8 cellular contexts compared by ENCODE assay signal in genomic region chr9:34638138-34638445, GRCh38. TPM values are rescaled to one million over a fixed set of nuclear protein-coding genes. Genes with fewer than 3 reads are reported as not detected.
DNase-seq lines count a peak whose midpoint lies in the region; ATAC-seq and TF ChIP-seq lines count a peak whose summit lies in the region.

No MANE protein-coding gene starts in this region.

- H3K9ac ChIP-seq in PC-3 (ENCODE audit: low read length): peak overlapping the region; percentile 92

- peak overlapping the region; percentile 78 for H3K27ac ChIP-seq in CD4-positive, alpha-beta memory T cell (ENCODE audit: low read depth, low read length)
- H3K27ac ChIP-seq in PC-3 (ENCODE audit: low read length) (no peak overlapping the region), osteoblast (ENCODE audit: low read depth, low read length) (peak overlapping the region; percentile 64)

- POLR2A ChIA-PET in CD4-positive, alpha-beta memory T cell (lab: Charles Lee; ENCODE audit: partially characterized antibody): interaction anchor here (0.6 to 22.1 kb wide), 17 partner anchors 8 to 458 kb away, joined by 3 to 484 read pairs (median 6); partner anchors contain the start of genes CCL27, DCTN3, DNAI1 and FAM219A
- POLR2A ChIA-PET in PC-3 (lab: Charles Lee; ENCODE audit: unreplicated experiment): interaction anchor here (0.6 kb wide), 1 partner anchor 10 kb away, joined by 5 read pairs; no protein-coding TSS in a partner anchor

- H3K79me2 ChIP-seq in PC-3 (ENCODE audit: low read length) (peaks cover 25% of the 10 kb centered on the region), osteoblast (ENCODE audit: insufficient read depth, low read length) (peaks cover 23% of the 10 kb centered on the region)

- peaks cover 38% of the 10 kb centered on the region for H3K4me1 ChIP-seq in CD4-positive, alpha-beta memory T cell (ENCODE audit: insufficient read depth, low read length)
- H3K4me1 ChIP-seq in PC-3 (ENCODE audit: insufficient read depth, low read length) (peaks cover 5% of the 10 kb centered on the region; the same call in 1 of the 2 replicates), osteoblast (ENCODE audit: insufficient read depth, low read length) (peaks cover 21% of the 10 kb centered on the region)

- H3K4me1 Mint-ChIP-seq in CD4-positive, alpha-beta memory T cell: peaks cover 22 to 46% (median 34%) of the 10 kb centered on the region in 4 donors

- no peaks in the 10 kb centered on the region for H3K9me3 Mint-ChIP-seq in CD4-positive, alpha-beta memory T cell

- in situ Hi-C loops in GM13976 (cut with MboI; ENCODE audit: low sequenced_read_pairs, unreplicated experiment): no loop called here

- H3K27ac Mint-ChIP-seq in CD4-positive, alpha-beta memory T cell: peak overlapping the region; percentile 93 to 97 (median 95)

- H3K4me3 ChIP-seq in CD4-positive, alpha-beta memory T cell (ENCODE audit: low read length in 2 of 2): peak overlapping the region; percentile 74 to 84
- H3K4me3 ChIP-seq in PC-3 (ENCODE audit: low read length) (peak overlapping the region; percentile 76), epithelial cell of esophagus (ENCODE audit: low read length) (peak overlapping the region; percentile 86), osteoblast (ENCODE audit: insufficient read depth, low read length) (peak overlapping the region; percentile 89)

- peak overlapping the region; percentile 93 for H3K4me2 ChIP-seq in PC-3 (ENCODE audit: low read length)
- peak overlapping the region; percentile 87 for H3K4me2 ChIP-seq in osteoblast (ENCODE audit: insufficient read depth, low read length)

- DNase-seq in CD4-positive, alpha-beta memory T cell: no peak
- DNase-seq in PC-3 (no peak), epithelial cell of esophagus (ENCODE audit: low read depth) (no peak), osteoblast (ENCODE audit: insufficient read length, low spot score, missing footprints) (no peak), NCI-H1105 (lab: John Stamatoyannopoulos, UW) (no peak), GM13976 (ENCODE audit: low spot score) (no peak), activated gamma-delta T cell (lab: John Stamatoyannopoulos, UW) (no peak)
- DNase-seq in activated effector memory CD4-positive, alpha-beta T cell treated with anti-CD3 and anti-CD28 coated beads, Interleukin-2, amount 50 U/mL, for 16 hours: no peak

- intact Hi-C loops in CD4-positive, alpha-beta memory T cell (cut with micrococcal nuclease): loop anchor here (5.0 kb wide), 2 partner anchors 36 to 261 kb away; partner anchors contain the start of gene MYORG
- intact Hi-C loops in PC-3 (cut with micrococcal nuclease): no loop called here

- TSS peak; percentile 89 for BruUV-seq in PC-3 (replicated peaks; lab: Mats Ljungman, UMichigan)

- H3K9me2 ChIP-seq in PC-3 (replicated peaks; ENCODE audit: low read length): no peaks in the 10 kb centered on the region

- peaks cover 6 to 13% of the 10 kb centered on the region in 2 donors for H3K36me3 Mint-ChIP-seq in CD4-positive, alpha-beta memory T cell

- CTCF ChIA-PET in CD4-positive, alpha-beta memory T cell (lab: Charles Lee; ENCODE audit: partially characterized antibody): interaction anchor here (0.6 to 10.5 kb wide), 15 partner anchors 9 to 831 kb away, joined by 3 to 235 read pairs (median 8); partner anchors contain the start of genes ARID3C, CCL27, DCTN3 and GALT
- CTCF ChIA-PET in PC-3 (lab: Charles Lee): interaction anchor here (1.4 kb wide), 1 partner anchor 9 kb away, joined by 3 read pairs; no protein-coding TSS in a partner anchor

- ATAC-seq in PC-3: no peak

- H3K27me3 ChIP-seq in CD4-positive, alpha-beta memory T cell (ENCODE audit: insufficient read depth, low read length): no peaks in the 10 kb centered on the region
- H3K27me3 ChIP-seq in PC-3 (ENCODE audit: low read length) (no peaks in the 10 kb centered on the region), osteoblast (ENCODE audit: insufficient read depth, low read length) (no peaks in the 10 kb centered on the region)

- H4K20me1 ChIP-seq in PC-3 (ENCODE audit: low read length) (0 out of 2 replicates have a peak, but pooled peaks cover 4% of the 10 kb centered on the region), osteoblast (ENCODE audit: insufficient read depth, low read length) (peaks cover 18% of the 10 kb centered on the region)

- H3K4me3 Mint-ChIP-seq in CD4-positive, alpha-beta memory T cell: peak overlapping the region; percentile 87 to 92 (median 90)

- no peaks in the 10 kb centered on the region for H3F3A ChIP-seq in PC-3 (ENCODE audit: low read length, unreplicated experiment)

- no peaks in the 10 kb centered on the region for H3K9me3 ChIP-seq in CD4-positive, alpha-beta memory T cell (ENCODE audit: control insufficient read depth in 1 of 2, low read length in 2 of 2)
- H3K9me3 ChIP-seq in PC-3 (ENCODE audit: low read length): no peaks in the 10 kb centered on the region
- no peaks in the 10 kb centered on the region for H3K9me3 ChIP-seq in osteoblast (ENCODE audit: low read depth, low read length)

- no peaks in the 10 kb centered on the region for H3K27me3 Mint-ChIP-seq in CD4-positive, alpha-beta memory T cell

- no peak for TF ChIP-seq CTCF in PC-3 (conservative IDR thresholded peaks at IDR 0.05; ENCODE audit: low read depth, low read length)
- no peak for TF ChIP-seq CTCF in epithelial cell of esophagus (IDR thresholded peaks at IDR 0.05; ENCODE audit: insufficient read depth, low read depth, low read length, missing control alignments)
- TF ChIP-seq CTCF in osteoblast (IDR thresholded peaks at IDR 0.05; ENCODE audit: extremely low read depth, low read depth, low read length): no peak
- no peak for TF ChIP-seq CTCF in GM13976 (IDR thresholded peaks at IDR 0.05; ENCODE audit: borderline replicate concordance, control extremely low read depth, extremely low read depth, insufficient read depth, missing control alignments)

- no peaks in the 10 kb centered on the region for H3K36me3 ChIP-seq in CD4-positive, alpha-beta memory T cell (ENCODE audit: insufficient read depth, low read length)
- H3K36me3 ChIP-seq in PC-3 (ENCODE audit: low read depth, low read length) (no peaks in the 10 kb centered on the region), osteoblast (ENCODE audit: insufficient read depth, low read length) (peaks cover 8% of the 10 kb centered on the region)

- peak overlapping the region; percentile 89 for H2AFZ ChIP-seq in PC-3 (ENCODE audit: low read length)
- peak overlapping the region; percentile 95 for H2AFZ ChIP-seq in osteoblast (ENCODE audit: low read length)

RNA-seq across cellular contexts. Expression of gene SIGMAR1, which starts 0.5 kb away (rescaled TPM):
- total RNA-seq in CD4-positive, alpha-beta memory T cell: 10 to 100 TPM; 56.1 to 59.5 TPM
- 100 to 1,000 TPM; 126 to 193 TPM for polyA plus RNA-seq in CD4-positive, alpha-beta memory T cell
- total RNA-seq in PC-3 (2014; rRNA removed) (96.7 and 97.8 TPM in 2 replicates), osteoblast (72.7 and 73.4 TPM in 2 replicates)

RNA-seq across cellular contexts. Expression of gene GALT, which starts 8.4 kb away (rescaled TPM):
- 100 to 1,000 TPM; 251 to 261 TPM for total RNA-seq in CD4-positive, alpha-beta memory T cell
- polyA plus RNA-seq in CD4-positive, alpha-beta memory T cell: 10 to 100 TPM; 81.9 to 82.9 TPM
- total RNA-seq in PC-3 (2014; rRNA removed): 7.6 and 9.8 TPM in 2 replicates
- total RNA-seq in osteoblast: 32.6 and 38.9 TPM in 2 replicates

RNA-seq across cellular contexts. Expression of gene ARID3C, which starts 9.2 kb away (rescaled TPM):
- not detected for total RNA-seq in CD4-positive, alpha-beta memory T cell
- not detected for polyA plus RNA-seq in CD4-positive, alpha-beta memory T cell
- total RNA-seq in PC-3 (2014; rRNA removed) (0.23 TPM in 1 of 2 replicates, not detected in the other), osteoblast (under 0.01 TPM in 1 of 2 replicates, not detected in the other)

RNA-seq across cellular contexts. Expression of gene IL11RA, which starts 13.9 kb away (rescaled TPM):
- 100 to 1,000 TPM; 204 to 209 TPM for total RNA-seq in CD4-positive, alpha-beta memory T cell
- polyA plus RNA-seq in CD4-positive, alpha-beta memory T cell: 10 to 100 TPM; 13.6 to 18.4 TPM
- total RNA-seq in PC-3 (2014; rRNA removed): 8.3 and 8.7 TPM in 2 replicates
- 34.4 and 38.0 TPM in 2 replicates for total RNA-seq in osteoblast

RNA-seq across cellular contexts. Expression of gene DCTN3, which starts 17.8 kb away (rescaled TPM):
- 10 to 100 TPM; 57.8 to 62.0 TPM for total RNA-seq in CD4-positive, alpha-beta memory T cell
- 100 to 1,000 TPM; 112 to 144 TPM for polyA plus RNA-seq in CD4-positive, alpha-beta memory T cell
- total RNA-seq in PC-3 (2014; rRNA removed) (102 and 105 TPM in 2 replicates), osteoblast (84.0 and 90.5 TPM in 2 replicates)
